Comparison of ENCODE assay signal across 1 cellular context in the genomic region with DNA sequence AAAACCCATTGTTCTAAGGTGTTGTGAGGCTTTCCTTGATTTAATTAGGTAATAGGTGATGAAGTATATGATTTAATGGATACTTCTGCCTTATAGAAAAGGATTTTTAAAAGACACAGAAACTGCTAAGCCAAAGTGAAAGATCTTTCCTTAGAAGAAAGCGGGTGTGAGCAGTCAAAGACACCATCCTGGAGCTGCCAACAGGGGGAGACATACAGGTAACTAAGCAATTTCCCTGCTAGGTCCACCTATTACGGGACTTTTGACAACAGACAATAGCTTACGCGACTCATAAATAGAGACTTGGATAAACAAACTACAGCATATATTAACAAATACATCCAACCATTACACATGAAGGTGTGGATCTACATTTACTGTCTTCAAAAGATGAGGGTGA.
TF ChIP-seq lines count a peak whose summit lies in the region.

No MANE protein-coding gene starts in this region.

TF ChIP-seq in GM12878, 131 proteins besides CTCF, POLR2A, EP300 and RAD21 (continued from another document):
- TF ChIP-seq, protein P1, sequence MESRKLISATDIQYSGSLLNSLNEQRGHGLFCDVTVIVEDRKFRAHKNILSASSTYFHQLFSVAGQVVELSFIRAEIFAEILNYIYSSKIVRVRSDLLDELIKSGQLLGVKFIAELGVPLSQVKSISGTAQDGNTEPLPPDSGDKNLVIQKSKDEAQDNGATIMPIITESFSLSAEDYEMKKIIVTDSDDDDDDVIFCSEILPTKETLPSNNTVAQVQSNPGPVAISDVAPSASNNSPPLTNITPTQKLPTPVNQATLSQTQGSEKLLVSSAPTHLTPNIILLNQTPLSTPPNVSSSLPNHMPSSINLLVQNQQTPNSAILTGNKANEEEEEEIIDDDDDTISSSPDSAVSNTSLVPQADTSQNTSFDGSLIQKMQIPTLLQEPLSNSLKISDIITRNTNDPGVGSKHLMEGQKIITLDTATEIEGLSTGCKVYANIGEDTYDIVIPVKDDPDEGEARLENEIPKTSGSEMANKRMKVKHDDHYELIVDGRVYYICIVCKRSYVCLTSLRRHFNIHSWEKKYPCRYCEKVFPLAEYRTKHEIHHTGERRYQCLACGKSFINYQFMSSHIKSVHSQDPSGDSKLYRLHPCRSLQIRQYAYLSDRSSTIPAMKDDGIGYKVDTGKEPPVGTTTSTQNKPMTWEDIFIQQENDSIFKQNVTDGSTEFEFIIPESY (IDR thresholded peaks at IDR 0.05), result no peak
- TF ChIP-seq CHD4 (IDR thresholded peaks at IDR 0.05), result no peak
- TF ChIP-seq FOS (IDR thresholded peaks at IDR 0.05; ENCODE audit: borderline replicate concordance, extremely low read depth, insufficient read length), result no peak
- no peak for TF ChIP-seq YY1 (IDR thresholded peaks at IDR 0.05; ENCODE audit: low read depth, low read length)
- no peak for TF ChIP-seq NBN (IDR thresholded peaks at IDR 0.05)
